ENCODE assay signal across 9 cellular contexts in the genomic region with DNA sequence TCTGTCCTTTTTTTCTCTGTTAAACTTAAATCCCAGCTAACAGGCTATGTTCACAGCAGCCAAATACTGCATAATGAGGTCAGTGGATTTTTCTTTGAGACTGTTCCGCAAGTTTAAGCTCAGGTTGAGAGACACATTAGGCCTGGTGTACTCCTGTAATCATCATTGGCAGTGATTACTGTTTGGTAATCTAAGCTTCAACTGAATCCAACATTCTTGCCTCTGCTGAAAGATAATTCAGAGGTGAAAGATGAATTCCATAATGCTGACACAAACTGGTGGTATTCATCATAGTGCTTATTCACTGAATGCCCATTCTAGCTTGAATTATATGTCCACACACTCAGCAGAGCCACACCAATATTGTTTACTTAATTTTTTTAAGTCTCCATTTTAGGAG.
DNase-seq lines count a peak whose midpoint lies in the region; ATAC-seq and TF ChIP-seq lines count a peak whose summit lies in the region.
"Had no signal": no experiment of that assay in that cellular context is flagged by ENCODE, and none has a peak within 500 bp of the region (broad histone marks: within the 10 kb centered on the region; RNA-seq: fewer than 3 reads in every experiment).

No MANE protein-coding gene starts in this region.

- intact Hi-C loops in psoas muscle (cut with DNase I): no loop called here

- WGBS in psoas muscle, 3 donors: 24 to 33% (median 29%) methylated on average over 1 of the region's 1 CpG

- H3K4me3 ChIP-seq in RWPE2 (ENCODE audit: severe bottlenecking): no peak overlapping the region
- H3K4me3 ChIP-seq in fibroblast of the aortic adventitia (ENCODE audit: low read depth, low read length): no peak overlapping the region
- no peak overlapping the region for H3K4me3 ChIP-seq in psoas muscle
- H3K4me3 ChIP-seq: tibial artery had no signal

- DNase-seq in GM04503 (ENCODE audit: low read depth) (peak; percentile 37), RWPE2 (ENCODE audit: low spot score) (no peak), fibroblast of the aortic adventitia (ENCODE audit: low read depth) (peak; percentile 96), psoas muscle (no peak), NCI-H2171 (lab: John Stamatoyannopoulos, UW) (no peak), COLO829 (ENCODE audit: low spot score) (no peak)
- no peak for DNase-seq in activated CD4-positive, alpha-beta T cell treated with anti-CD3 and anti-CD28 coated beads, Interleukin-2, amount 50 U/mL, for 48 hours
- DNase-seq: tibial artery had no signal

- ATAC-seq in RWPE2 (ENCODE audit: low read depth): peak; percentile 92
- ATAC-seq in psoas muscle: peak; percentile 42 to 79 (median 60)
- no peak for ATAC-seq in GM18520 (IDR thresholded peaks at IDR 0.05; ENCODE audit: unreplicated experiment)

- no peak for TF ChIP-seq CTCF in RWPE2 (IDR thresholded peaks at IDR 0.05; ENCODE audit: poor library complexity, severe bottlenecking)
- no peak for TF ChIP-seq CTCF in fibroblast of the aortic adventitia (IDR thresholded peaks at IDR 0.05; ENCODE audit: insufficient read depth, low read length)
- no peak for TF ChIP-seq CTCF in psoas muscle (IDR thresholded peaks at IDR 0.05)

- H3K27ac ChIP-seq in RWPE2 (ENCODE audit: poor library complexity, severe bottlenecking) (peak overlapping the region; percentile 91), psoas muscle (peak overlapping the region; percentile 65)

- H3K9me3 ChIP-seq in RWPE2 (ENCODE audit: severe bottlenecking): no peaks in the 10 kb centered on the region
- no peaks in the 10 kb centered on the region for H3K9me3 ChIP-seq in psoas muscle
- H3K9me3 ChIP-seq: tibial artery had no signal

- H3K27me3 ChIP-seq in RWPE2 (ENCODE audit: insufficient read depth, poor library complexity, severe bottlenecking) (no peaks in the 10 kb centered on the region), psoas muscle (ENCODE audit: insufficient read depth in 3 of 3, low read length in 2 of 3) (no peaks in the 10 kb centered on the region)
- H3K27me3 ChIP-seq: tibial artery had no signal

- H3K36me3 ChIP-seq in RWPE2 (ENCODE audit: low read depth): no peaks in the 10 kb centered on the region
- no peaks in the 10 kb centered on the region for H3K36me3 ChIP-seq in psoas muscle (ENCODE audit: insufficient read depth in 1 of 2, low read depth in 1 of 2)
- H3K36me3 ChIP-seq: tibial artery had no signal

- H3K4me1 ChIP-seq in RWPE2 (ENCODE audit: insufficient read depth, poor library complexity, severe bottlenecking) (peaks cover 39% of the 10 kb centered on the region), psoas muscle (peaks cover 59% of the 10 kb centered on the region)

Comparison
In these comparisons a context has a peak if more than half of its experiments do, and no peak if none do; other contexts are left out.
1. DNase-seq: peak in GM04503 (single experiment) and fibroblast of the aortic adventitia (single experiment); none in RWPE2 (single experiment), psoas muscle (0 of 2), NCI-H2171 (single experiment), COLO829 (single experiment) and activated CD4-positive, alpha-beta T cell treated with anti-CD3 and anti-CD28 coated beads, Interleukin-2, amount 50 U/mL, for 48 hours (0 of 2).